In the genomic region with DNA sequence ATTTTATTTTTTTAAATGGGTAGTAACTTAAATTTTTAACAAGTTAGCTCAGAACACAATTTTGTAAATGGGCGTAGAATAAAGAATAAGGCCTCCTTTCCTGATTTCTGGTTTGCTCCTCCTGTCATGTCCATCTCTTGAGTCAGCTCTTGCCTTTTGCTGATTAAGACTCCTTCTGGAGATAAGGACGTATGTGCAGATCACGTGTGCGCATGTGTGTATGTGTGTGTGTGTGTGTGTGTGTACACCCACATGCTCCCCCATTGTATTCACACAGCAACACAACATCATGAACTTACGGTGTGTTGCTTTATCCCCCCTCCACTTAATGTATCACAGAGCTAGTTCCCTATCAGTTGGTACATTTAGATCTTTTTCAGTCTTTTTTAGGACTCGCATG, we compare ENCODE assay signal across 15 cellular contexts.
"Had no signal": no experiment of that assay in that cellular context is flagged by ENCODE, and none has a peak within 500 bp of the region (broad histone marks: within the 10 kb centered on the region; RNA-seq: fewer than 3 reads in every experiment).

No MANE protein-coding gene starts in this region.

- H3K36me3 ChIP-seq: cardiac muscle cell, tibial artery had no signal

- H3K27me3 ChIP-seq: cardiac muscle cell, hepatocyte, tibial artery had no signal

- H3K27ac ChIP-seq: cardiac muscle cell, hepatocyte, tibial artery had no signal

- H3K4me3 ChIP-seq: cardiac muscle cell, hepatocyte, tibial artery had no signal

- DNase-seq: activated CD4-positive, alpha-beta T cell treated with anti-CD3 and anti-CD28 coated beads, Interleukin-2, amount 10 ng/mL, durations not matched to agents 7 days and 5 days; activated CD8-positive, alpha-beta T cell treated with anti-CD3 and anti-CD28 coated beads, Interleukin-2, amount 10 ng/mL, durations not matched to agents 7 days and 5 days; activated naive CD4-positive, alpha-beta T cell treated with Interleukin-2 at 50 U/mL for 16 hours; activated naive CD8-positive, alpha-beta T cell treated with anti-CD3 and anti-CD28 coated beads, Interleukin-2, amount 10 ng/mL, durations not matched to agents 7 days and 5 days; activated T-cell treated with anti-CD3 and anti-CD28 coated beads, Interleukin-2, amount 50 U/mL, for 24 hours; dermis blood vessel endothelial cell; effector memory CD8-positive, alpha-beta T cell; foreskin fibroblast; left cardiac atrium; natural killer cell; stimulated activated naive CD4-positive, alpha-beta T cell; T1000; tibial artery had no signal

- H2AFZ ChIP-seq: hepatocyte had no signal

- H3K4me2 ChIP-seq: hepatocyte had no signal
